In the genomic region with DNA sequence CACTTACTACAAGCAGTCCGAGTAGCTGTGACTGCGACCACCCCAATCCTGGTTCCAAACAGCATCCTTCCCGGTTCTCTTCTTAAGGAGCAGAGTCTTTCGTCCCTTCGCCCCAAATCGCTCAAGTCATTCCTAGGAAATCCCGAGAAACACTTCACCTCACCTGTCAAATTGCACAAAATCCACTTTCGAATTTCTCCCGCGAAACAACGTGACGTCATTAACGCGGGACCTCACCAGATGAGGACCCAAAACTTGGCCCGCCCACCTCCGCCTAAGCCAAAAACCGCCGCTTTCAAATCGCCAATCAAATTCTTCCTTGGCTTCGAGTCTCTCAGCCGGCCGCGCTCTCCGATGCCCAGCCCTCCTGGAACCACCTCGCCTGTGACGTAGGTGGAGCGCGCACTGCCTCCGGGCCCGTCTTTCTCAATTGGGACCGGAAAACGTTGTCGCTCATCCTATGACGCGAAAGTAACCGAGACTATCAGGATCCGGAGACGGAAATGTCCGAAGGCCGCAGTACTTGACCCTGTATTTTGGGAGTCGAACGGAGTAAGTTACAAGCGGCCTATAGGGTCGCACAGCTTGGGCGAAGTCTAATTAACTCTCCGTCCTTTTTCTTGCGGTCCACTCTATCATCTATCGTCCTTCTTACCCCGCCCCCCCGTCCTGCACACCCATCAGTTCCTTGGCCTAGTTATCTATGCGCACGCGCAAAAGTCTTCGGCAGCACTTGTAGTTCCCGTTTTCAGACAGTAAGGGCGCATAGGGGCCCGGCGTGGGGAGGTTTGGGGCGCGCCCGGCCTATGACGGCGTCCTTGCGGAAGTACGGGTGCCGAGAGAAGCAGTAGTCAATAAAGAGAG, we compare ENCODE assay signal across 1 cellular context.
TF ChIP-seq lines count a peak whose summit lies in the region.

A gene (plus strand): TSS at position 456 of the 864 bp plus-strand sequence. CDS start 7,527 bp downstream, outside the sequence.
A gene with protein sequence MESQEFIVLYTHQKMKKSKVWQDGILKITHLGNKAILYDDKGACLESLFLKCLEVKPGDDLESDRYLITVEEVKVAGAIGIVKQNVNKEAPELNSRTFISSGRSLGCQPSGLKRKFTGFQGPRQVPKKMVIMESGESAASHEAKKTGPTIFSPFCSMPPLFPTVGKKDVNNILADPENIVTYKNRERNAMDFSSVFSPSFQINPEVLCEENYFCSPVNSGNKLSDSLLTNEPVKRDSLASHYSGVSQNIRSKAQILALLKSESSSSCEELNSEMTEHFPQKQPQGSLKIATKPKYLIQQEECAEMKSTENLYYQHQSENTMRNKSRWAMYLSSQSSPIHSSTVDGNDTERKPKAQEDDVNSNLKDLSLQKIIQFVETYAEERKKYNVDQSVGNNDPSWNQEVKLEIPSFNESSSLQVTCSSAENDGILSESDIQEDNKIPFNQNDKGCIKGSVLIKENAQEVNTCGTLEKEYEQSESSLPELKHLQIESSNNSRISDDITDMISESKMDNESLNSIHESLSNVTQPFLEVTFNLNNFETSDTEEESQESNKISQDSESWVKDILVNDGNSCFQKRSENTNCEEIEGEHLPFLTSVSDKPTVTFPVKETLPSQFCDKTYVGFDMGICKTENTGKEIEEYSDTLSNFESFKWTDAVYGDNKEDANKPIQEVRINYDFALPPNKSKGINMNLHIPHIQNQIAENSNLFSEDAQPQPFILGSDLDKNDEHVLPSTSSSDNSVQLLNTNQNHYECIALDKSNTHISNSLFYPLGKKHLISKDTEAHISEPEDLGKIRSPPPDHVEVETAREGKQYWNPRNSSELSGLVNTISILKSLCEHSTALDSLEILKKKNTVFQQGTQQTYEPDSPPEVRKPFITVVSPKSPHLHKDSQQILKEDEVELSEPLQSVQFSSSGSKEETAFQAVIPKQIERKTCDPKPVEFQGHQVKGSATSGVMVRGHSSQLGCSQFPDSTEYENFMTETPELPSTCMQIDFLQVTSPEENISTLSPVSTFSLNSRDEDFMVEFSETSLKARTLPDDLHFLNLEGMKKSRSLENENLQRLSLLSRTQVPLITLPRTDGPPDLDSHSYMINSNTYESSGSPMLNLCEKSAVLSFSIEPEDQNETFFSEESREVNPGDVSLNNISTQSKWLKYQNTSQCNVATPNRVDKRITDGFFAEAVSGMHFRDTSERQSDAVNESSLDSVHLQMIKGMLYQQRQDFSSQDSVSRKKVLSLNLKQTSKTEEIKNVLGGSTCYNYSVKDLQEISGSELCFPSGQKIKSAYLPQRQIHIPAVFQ (N-terminal part only) (minus strand): TSS at position 222 of the 864 bp plus-strand sequence. CDS start 3,733 bp downstream, outside the sequence.

TF ChIP-seq in GM12878, 131 proteins besides CTCF, POLR2A, EP300 and RAD21 (continued from another document and continues in another):
- TF ChIP-seq, protein P1, sequence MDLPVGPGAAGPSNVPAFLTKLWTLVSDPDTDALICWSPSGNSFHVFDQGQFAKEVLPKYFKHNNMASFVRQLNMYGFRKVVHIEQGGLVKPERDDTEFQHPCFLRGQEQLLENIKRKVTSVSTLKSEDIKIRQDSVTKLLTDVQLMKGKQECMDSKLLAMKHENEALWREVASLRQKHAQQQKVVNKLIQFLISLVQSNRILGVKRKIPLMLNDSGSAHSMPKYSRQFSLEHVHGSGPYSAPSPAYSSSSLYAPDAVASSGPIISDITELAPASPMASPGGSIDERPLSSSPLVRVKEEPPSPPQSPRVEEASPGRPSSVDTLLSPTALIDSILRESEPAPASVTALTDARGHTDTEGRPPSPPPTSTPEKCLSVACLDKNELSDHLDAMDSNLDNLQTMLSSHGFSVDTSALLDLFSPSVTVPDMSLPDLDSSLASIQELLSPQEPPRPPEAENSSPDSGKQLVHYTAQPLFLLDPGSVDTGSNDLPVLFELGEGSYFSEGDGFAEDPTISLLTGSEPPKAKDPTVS (IDR thresholded peaks at IDR 0.05; ENCODE audit: low read depth, low read length): no peak; the same call in 1 of the 2 replicates
- no peak for TF ChIP-seq PAX8 (IDR thresholded peaks at IDR 0.05)
- TF ChIP-seq, protein P2, sequence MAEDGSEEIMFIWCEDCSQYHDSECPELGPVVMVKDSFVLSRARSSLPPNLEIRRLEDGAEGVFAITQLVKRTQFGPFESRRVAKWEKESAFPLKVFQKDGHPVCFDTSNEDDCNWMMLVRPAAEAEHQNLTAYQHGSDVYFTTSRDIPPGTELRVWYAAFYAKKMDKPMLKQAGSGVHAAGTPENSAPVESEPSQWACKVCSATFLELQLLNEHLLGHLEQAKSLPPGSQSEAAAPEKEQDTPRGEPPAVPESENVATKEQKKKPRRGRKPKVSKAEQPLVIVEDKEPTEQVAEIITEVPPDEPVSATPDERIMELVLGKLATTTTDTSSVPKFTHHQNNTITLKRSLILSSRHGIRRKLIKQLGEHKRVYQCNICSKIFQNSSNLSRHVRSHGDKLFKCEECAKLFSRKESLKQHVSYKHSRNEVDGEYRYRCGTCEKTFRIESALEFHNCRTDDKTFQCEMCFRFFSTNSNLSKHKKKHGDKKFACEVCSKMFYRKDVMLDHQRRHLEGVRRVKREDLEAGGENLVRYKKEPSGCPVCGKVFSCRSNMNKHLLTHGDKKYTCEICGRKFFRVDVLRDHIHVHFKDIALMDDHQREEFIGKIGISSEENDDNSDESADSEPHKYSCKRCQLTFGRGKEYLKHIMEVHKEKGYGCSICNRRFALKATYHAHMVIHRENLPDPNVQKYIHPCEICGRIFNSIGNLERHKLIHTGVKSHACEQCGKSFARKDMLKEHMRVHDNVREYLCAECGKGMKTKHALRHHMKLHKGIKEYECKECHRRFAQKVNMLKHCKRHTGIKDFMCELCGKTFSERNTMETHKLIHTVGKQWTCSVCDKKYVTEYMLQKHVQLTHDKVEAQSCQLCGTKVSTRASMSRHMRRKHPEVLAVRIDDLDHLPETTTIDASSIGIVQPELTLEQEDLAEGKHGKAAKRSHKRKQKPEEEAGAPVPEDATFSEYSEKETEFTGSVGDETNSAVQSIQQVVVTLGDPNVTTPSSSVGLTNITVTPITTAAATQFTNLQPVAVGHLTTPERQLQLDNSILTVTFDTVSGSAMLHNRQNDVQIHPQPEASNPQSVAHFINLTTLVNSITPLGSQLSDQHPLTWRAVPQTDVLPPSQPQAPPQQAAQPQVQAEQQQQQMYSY (CRISPR knock-in tag; IDR thresholded peaks at IDR 0.05): no peak
- no peak for TF ChIP-seq ASH2L (IDR thresholded peaks at IDR 0.05; ENCODE audit: borderline replicate concordance, low read depth)
- peak; percentile 99 for TF ChIP-seq SIN3A (IDR thresholded peaks at IDR 0.05; ENCODE audit: low read depth, low read length)
- peak in 1 of 2 experiments; percentile 43; a peak in 1 of 4 replicates for TF ChIP-seq ETV6 (conservative IDR thresholded peaks at IDR 0.05 in 1 of 2, IDR thresholded peaks at IDR 0.05 in 1 of 2; ENCODE audit: borderline replicate concordance in 1 of 2, low read depth in 1 of 2)
- TF ChIP-seq SUZ12 (IDR thresholded peaks at IDR 0.05; ENCODE audit: unreplicated experiment): no peak
- TF ChIP-seq NRF1 (conservative IDR thresholded peaks at IDR 0.05; ENCODE audit: low read depth, low read length): peak; percentile 53
- TF ChIP-seq MYC (IDR thresholded peaks at IDR 0.05; ENCODE audit: insufficient read depth, insufficient read length, insufficient replicate concordance, low read length, severe bottlenecking): no peak
- peak; percentile 63 for TF ChIP-seq FOXK2 (IDR thresholded peaks at IDR 0.05)
- TF ChIP-seq, protein P3, sequence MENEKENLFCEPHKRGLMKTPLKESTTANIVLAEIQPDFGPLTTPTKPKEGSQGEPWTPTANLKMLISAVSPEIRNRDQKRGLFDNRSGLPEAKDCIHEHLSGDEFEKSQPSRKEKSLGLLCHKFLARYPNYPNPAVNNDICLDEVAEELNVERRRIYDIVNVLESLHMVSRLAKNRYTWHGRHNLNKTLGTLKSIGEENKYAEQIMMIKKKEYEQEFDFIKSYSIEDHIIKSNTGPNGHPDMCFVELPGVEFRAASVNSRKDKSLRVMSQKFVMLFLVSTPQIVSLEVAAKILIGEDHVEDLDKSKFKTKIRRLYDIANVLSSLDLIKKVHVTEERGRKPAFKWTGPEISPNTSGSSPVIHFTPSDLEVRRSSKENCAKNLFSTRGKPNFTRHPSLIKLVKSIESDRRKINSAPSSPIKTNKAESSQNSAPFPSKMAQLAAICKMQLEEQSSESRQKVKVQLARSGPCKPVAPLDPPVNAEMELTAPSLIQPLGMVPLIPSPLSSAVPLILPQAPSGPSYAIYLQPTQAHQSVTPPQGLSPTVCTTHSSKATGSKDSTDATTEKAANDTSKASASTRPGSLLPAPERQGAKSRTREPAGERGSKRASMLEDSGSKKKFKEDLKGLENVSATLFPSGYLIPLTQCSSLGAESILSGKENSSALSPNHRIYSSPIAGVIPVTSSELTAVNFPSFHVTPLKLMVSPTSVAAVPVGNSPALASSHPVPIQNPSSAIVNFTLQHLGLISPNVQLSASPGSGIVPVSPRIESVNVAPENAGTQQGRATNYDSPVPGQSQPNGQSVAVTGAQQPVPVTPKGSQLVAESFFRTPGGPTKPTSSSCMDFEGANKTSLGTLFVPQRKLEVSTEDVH (IDR thresholded peaks at IDR 0.05; ENCODE audit: low read depth, partially characterized antibody): peak; percentile 100
- TF ChIP-seq TBL1XR1 (IDR thresholded peaks at IDR 0.05; ENCODE audit: low read depth, low read length): 0 out of 2 replicates have a peak, but pooled peaks have one; percentile 14
- TF ChIP-seq IKZF1 (conservative IDR thresholded peaks at IDR 0.05): peak; percentile 71
- TF ChIP-seq, protein P4, sequence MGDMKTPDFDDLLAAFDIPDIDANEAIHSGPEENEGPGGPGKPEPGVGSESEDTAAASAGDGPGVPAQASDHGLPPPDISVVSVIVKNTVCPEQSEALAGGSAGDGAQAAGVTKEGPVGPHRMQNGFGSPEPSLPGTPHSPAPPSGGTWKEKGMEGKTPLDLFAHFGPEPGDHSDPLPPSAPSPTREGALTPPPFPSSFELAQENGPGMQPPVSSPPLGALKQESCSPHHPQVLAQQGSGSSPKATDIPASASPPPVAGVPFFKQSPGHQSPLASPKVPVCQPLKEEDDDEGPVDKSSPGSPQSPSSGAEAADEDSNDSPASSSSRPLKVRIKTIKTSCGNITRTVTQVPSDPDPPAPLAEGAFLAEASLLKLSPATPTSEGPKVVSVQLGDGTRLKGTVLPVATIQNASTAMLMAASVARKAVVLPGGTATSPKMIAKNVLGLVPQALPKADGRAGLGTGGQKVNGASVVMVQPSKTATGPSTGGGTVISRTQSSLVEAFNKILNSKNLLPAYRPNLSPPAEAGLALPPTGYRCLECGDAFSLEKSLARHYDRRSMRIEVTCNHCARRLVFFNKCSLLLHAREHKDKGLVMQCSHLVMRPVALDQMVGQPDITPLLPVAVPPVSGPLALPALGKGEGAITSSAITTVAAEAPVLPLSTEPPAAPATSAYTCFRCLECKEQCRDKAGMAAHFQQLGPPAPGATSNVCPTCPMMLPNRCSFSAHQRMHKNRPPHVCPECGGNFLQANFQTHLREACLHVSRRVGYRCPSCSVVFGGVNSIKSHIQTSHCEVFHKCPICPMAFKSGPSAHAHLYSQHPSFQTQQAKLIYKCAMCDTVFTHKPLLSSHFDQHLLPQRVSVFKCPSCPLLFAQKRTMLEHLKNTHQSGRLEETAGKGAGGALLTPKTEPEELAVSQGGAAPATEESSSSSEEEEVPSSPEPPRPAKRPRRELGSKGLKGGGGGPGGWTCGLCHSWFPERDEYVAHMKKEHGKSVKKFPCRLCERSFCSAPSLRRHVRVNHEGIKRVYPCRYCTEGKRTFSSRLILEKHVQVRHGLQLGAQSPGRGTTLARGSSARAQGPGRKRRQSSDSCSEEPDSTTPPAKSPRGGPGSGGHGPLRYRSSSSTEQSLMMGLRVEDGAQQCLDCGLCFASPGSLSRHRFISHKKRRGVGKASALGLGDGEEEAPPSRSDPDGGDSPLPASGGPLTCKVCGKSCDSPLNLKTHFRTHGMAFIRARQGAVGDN (IDR thresholded peaks at IDR 0.05): no peak; the same call in 1 of the 2 replicates
- no peak for TF ChIP-seq ZNF217 (IDR thresholded peaks at IDR 0.05)
- TF ChIP-seq STAT3 (IDR thresholded peaks at IDR 0.05; ENCODE audit: low read depth, low read length): 0 out of 2 replicates have a peak, but pooled peaks have one; percentile 23
- TF ChIP-seq FOXM1 (IDR thresholded peaks at IDR 0.05; ENCODE audit: low read depth, low read length): peak; percentile 81
- no peak for TF ChIP-seq KDM1A (IDR thresholded peaks at IDR 0.05; ENCODE audit: borderline replicate concordance)
- TF ChIP-seq RFX5 (IDR thresholded peaks at IDR 0.05; ENCODE audit: low read depth, low read length): peak; percentile 83
- no peak for TF ChIP-seq MYB (IDR thresholded peaks at IDR 0.05; ENCODE audit: borderline replicate concordance, low read depth, low read length)
- no peak for TF ChIP-seq SREBF2 (IDR thresholded peaks at IDR 0.05; ENCODE audit: low read length)
- peak; percentile 77 for TF ChIP-seq SP1 (IDR thresholded peaks at IDR 0.05; ENCODE audit: low read depth, low read length)
- peak; percentile 100 for TF ChIP-seq NBN (IDR thresholded peaks at IDR 0.05)
- peak; percentile 36; the same call in 1 of the 2 replicates for TF ChIP-seq CHD2 (IDR thresholded peaks at IDR 0.05; ENCODE audit: borderline replicate concordance, low read depth, low read length)
- TF ChIP-seq, protein P5, sequence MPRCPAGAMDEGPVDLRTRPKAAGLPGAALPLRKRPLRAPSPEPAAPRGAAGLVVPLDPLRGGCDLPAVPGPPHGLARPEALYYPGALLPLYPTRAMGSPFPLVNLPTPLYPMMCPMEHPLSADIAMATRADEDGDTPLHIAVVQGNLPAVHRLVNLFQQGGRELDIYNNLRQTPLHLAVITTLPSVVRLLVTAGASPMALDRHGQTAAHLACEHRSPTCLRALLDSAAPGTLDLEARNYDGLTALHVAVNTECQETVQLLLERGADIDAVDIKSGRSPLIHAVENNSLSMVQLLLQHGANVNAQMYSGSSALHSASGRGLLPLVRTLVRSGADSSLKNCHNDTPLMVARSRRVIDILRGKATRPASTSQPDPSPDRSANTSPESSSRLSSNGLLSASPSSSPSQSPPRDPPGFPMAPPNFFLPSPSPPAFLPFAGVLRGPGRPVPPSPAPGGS (IDR thresholded peaks at IDR 0.05; ENCODE audit: borderline replicate concordance, insufficient read depth, low read depth, low read length, poor library complexity, severe bottlenecking): peak; percentile 12
- TF ChIP-seq, protein P6, sequence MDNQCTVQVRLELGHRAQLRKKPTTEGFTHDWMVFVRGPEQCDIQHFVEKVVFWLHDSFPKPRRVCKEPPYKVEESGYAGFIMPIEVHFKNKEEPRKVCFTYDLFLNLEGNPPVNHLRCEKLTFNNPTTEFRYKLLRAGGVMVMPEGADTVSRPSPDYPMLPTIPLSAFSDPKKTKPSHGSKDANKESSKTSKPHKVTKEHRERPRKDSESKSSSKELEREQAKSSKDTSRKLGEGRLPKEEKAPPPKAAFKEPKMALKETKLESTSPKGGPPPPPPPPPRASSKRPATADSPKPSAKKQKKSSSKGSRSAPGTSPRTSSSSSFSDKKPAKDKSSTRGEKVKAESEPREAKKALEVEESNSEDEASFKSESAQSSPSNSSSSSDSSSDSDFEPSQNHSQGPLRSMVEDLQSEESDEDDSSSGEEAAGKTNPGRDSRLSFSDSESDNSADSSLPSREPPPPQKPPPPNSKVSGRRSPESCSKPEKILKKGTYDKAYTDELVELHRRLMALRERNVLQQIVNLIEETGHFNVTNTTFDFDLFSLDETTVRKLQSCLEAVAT (IDR thresholded peaks at IDR 0.05): peak; percentile 78; the same call in 1 of the 2 replicates
- TF ChIP-seq NR2C2 (IDR thresholded peaks at IDR 0.05; ENCODE audit: borderline replicate concordance, control insufficient read depth, insufficient read length, low read depth): no peak
- no peak for TF ChIP-seq FOS (IDR thresholded peaks at IDR 0.05; ENCODE audit: borderline replicate concordance, extremely low read depth, insufficient read length)
- TF ChIP-seq MTA3 (IDR thresholded peaks at IDR 0.05; ENCODE audit: borderline replicate concordance, low read length): no peak; the same call in 1 of the 2 replicates
- no peak for TF ChIP-seq TCF12 (IDR thresholded peaks at IDR 0.05; ENCODE audit: low read depth, low read length)
